In the genomic region with DNA sequence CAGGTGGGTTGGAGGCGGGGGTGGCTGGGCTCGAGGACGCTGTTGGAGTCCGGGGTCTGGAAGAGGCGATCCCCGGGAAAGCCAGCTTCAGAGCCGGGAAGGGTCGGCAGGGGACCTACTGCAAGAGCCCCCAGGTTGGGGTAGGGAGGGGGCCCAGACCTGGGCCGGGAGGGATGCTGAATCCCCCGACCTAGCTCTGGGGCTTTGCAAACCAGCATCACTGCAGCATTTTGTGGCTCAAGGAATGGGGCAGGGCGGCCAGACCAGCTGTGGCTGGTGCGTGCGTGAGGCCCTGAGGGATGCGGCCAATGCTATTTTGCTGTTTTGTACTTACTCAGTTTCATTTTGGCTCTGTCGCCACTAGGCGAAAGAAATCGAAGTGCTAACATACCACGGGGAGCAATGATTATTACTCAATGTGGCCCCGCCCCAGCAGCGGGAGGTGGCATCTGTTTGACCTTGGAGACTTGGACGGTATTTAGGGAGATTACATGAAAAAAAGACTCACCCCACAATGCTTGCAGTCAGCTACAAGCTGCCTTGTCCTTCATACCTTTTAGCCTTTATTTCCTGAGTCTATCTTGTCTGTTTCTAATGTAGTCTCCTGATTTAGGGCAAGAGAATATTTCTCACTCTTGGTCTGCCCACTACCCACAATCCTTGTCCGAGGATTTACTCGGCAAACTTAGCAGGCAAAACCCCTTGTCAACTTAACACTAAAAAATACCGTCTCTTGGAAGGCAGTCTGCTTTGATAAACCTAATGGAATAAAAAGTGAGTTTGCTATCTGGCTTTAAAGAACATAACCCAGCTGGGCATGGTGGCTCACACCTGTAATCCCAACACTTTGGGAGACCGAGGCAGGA, we compare ENCODE assay signal across 8 cellular contexts. TPM values are rescaled to one million over a fixed set of nuclear protein-coding genes. Genes with fewer than 3 reads are reported as not detected.
DNase-seq lines count a peak whose midpoint lies in the region; ATAC-seq lines count a peak whose summit lies in the region.

No MANE protein-coding gene starts in this region.

- H2BK12ac ChIP-seq in mesenchymal stem cell (ENCODE audit: low read length in 2 of 2) = peak overlapping the region; percentile 64 to 94

- peak overlapping the region; percentile 49 for H2AFZ ChIP-seq in mesenchymal stem cell (ENCODE audit: low read depth, low read length)

- intact Hi-C loops in activated CD4-positive, alpha-beta memory T cell treated with anti-CD3 and anti-CD28 coated beads for 36 hours (cut with micrococcal nuclease) = loop anchor here (1.0 to 5.0 kb wide), 10 partner anchors 15 to 440 kb away; a partner anchor contains a TSS

- POLR2A ChIA-PET in activated CD4-positive, alpha-beta memory T cell treated with anti-CD3 and anti-CD28 coated beads for 36 hours (lab: Charles Lee) = interaction anchor here (0.9 to 4.3 kb wide), 12 partner anchors 9 to 271 kb away, joined by 3 to 44 read pairs (median 4); a partner anchor contains a TSS

- peaks cover 16% of the 10 kb centered on the region for H3K4me1 ChIP-seq in effector memory CD4-positive, alpha-beta T cell (ENCODE audit: control insufficient read depth, insufficient read depth, low read length, poor library complexity, severe bottlenecking)
- peaks cover 13% of the 10 kb centered on the region for H3K4me1 ChIP-seq in mesenchymal stem cell (ENCODE audit: control insufficient read depth, insufficient read depth, low read depth, low read length)

- peak overlapping the region; percentile 76 for H3K4me3 Mint-ChIP-seq in activated CD4-positive, alpha-beta memory T cell treated with anti-CD3 and anti-CD28 coated beads for 36 hours

- peak overlapping the region; percentile 95 for H4K91ac ChIP-seq in mesenchymal stem cell (ENCODE audit: low read length)

- peak overlapping the region; percentile 96 for H3K18ac ChIP-seq in mesenchymal stem cell (ENCODE audit: low read depth in 1 of 2, low read length in 2 of 2)

- DNase-seq in CD1c-positive myeloid dendritic cell (ENCODE audit: extremely low spot score) (peak; percentile 85), GM19238 (ENCODE audit: insufficient read length, low spot score) (peak; percentile 78), NCI-H526 treated with DMSO at 0.1 percent for 48 hours (lab: John Stamatoyannopoulos, UW) (peak; percentile 46), mesenchymal stem cell (peak; percentile 94)
- peak; percentile 88 for DNase-seq in activated CD4-positive, alpha-beta memory T cell treated with anti-CD3 and anti-CD28 coated beads for 36 hours
- peak; percentile 41 to 61 (median 54) for DNase-seq in effector memory CD4-positive, alpha-beta T cell
- peak; percentile 43 for DNase-seq in stimulated activated CD8-positive, alpha-beta memory T cell treated with anti-CD3 and anti-CD28 coated beads, Interleukin-7, amount 100 ng/mL, for 24 hours (ENCODE audit: low read depth)

- no peaks in the 10 kb centered on the region for H3K36me3 ChIP-seq in effector memory CD4-positive, alpha-beta T cell (ENCODE audit: control insufficient read depth, insufficient read depth, low read length)
- H3K36me3 ChIP-seq in mesenchymal stem cell (ENCODE audit: control insufficient read depth in 1 of 2, insufficient read depth in 2 of 2, low read depth in 1 of 2, low read length in 2 of 2) = peaks cover 11 to 19% of the 10 kb centered on the region in 2 experiments

- no peaks in the 10 kb centered on the region for H3K9me3 Mint-ChIP-seq in activated CD4-positive, alpha-beta memory T cell treated with anti-CD3 and anti-CD28 coated beads for 36 hours

- peaks cover 25% of the 10 kb centered on the region for H3K4me1 Mint-ChIP-seq in activated CD4-positive, alpha-beta memory T cell treated with anti-CD3 and anti-CD28 coated beads for 36 hours (ENCODE audit: low read depth)

- H3K27me3 ChIP-seq in effector memory CD4-positive, alpha-beta T cell (replicated peaks; ENCODE audit: control insufficient read depth, insufficient read depth, low read length, poor library complexity, severe bottlenecking) = no peaks in the 10 kb centered on the region
- H3K27me3 ChIP-seq in mesenchymal stem cell (ENCODE audit: control insufficient read depth in 1 of 2, insufficient read depth in 1 of 2, low read length in 2 of 2) = no peaks in the 10 kb centered on the region

- peak overlapping the region; percentile 99 for H2BK15ac ChIP-seq in mesenchymal stem cell (ENCODE audit: low read depth, poor library complexity, severe bottlenecking)

- peak overlapping the region; percentile 97 for H2BK5ac ChIP-seq in mesenchymal stem cell (ENCODE audit: low read depth, low read length, poor library complexity, severe bottlenecking)

- H3K27ac ChIP-seq in effector memory CD4-positive, alpha-beta T cell (ENCODE audit: insufficient read depth, low read length, poor library complexity, severe bottlenecking) = peak overlapping the region; percentile 80
- peak overlapping the region; percentile 99 for H3K27ac ChIP-seq in mesenchymal stem cell (ENCODE audit: low read length, poor library complexity, severe bottlenecking)

- H3K23ac ChIP-seq in mesenchymal stem cell (ENCODE audit: low read length in 2 of 2) = peak overlapping the region in 1 of 2 experiments; percentile 91

- H3K27ac Mint-ChIP-seq in activated CD4-positive, alpha-beta memory T cell treated with anti-CD3 and anti-CD28 coated beads for 36 hours = peak overlapping the region; percentile 90

- peak overlapping the region in 1 of 2 experiments; percentile 86 for H3K14ac ChIP-seq in mesenchymal stem cell (ENCODE audit: low read length in 2 of 2)

- H3K27me3 Mint-ChIP-seq in activated CD4-positive, alpha-beta memory T cell treated with anti-CD3 and anti-CD28 coated beads for 36 hours = no peaks in the 10 kb centered on the region

- CTCF ChIA-PET in activated CD4-positive, alpha-beta memory T cell treated with anti-CD3 and anti-CD28 coated beads for 36 hours (lab: Charles Lee) = interaction anchor here (0.6 to 11.5 kb wide), 9 partner anchors 8 to 144 kb away, joined by 3 to 152 read pairs (median 4); a partner anchor contains a TSS

- no peaks in the 10 kb centered on the region for H3K9me3 ChIP-seq in effector memory CD4-positive, alpha-beta T cell (ENCODE audit: control insufficient read depth, low read length)
- no peaks in the 10 kb centered on the region for H3K9me3 ChIP-seq in mesenchymal stem cell (ENCODE audit: control insufficient read depth, low read length)

- 10% methylated on average over 25 of the region's 25 CpGs for WGBS in mesenchymal stem cell

- peak overlapping the region; percentile 98 for H2BK120ac ChIP-seq in mesenchymal stem cell (ENCODE audit: low read depth, low read length)

- peak; percentile 54 for ATAC-seq in HG03342 (IDR thresholded peaks at IDR 0.05; ENCODE audit: unreplicated experiment)

- H3K4me2 ChIP-seq in mesenchymal stem cell (ENCODE audit: low read length, poor library complexity, severe bottlenecking) = peak overlapping the region; percentile 91

- H3K4ac ChIP-seq in mesenchymal stem cell (ENCODE audit: low read depth in 1 of 2, low read length in 2 of 2) = peak overlapping the region; percentile 96 to 98

- peaks cover 5% of the 10 kb centered on the region for H3K79me1 ChIP-seq in mesenchymal stem cell (replicated peaks; ENCODE audit: low read length, poor library complexity, severe bottlenecking)

- peak overlapping the region; percentile 77 for H3K4me3 ChIP-seq in effector memory CD4-positive, alpha-beta T cell (ENCODE audit: insufficient read depth, low read depth, low read length, poor library complexity, severe bottlenecking)
- H3K4me3 ChIP-seq in mesenchymal stem cell (ENCODE audit: insufficient read depth in 1 of 2, low read depth in 1 of 2, low read length in 2 of 2) = peak overlapping the region; percentile 72 to 89

- H3K9ac ChIP-seq in mesenchymal stem cell (ENCODE audit: low read length) = peak overlapping the region; percentile 94

- H3K36me3 Mint-ChIP-seq in activated CD4-positive, alpha-beta memory T cell treated with anti-CD3 and anti-CD28 coated beads for 36 hours = peaks cover 3% of the 10 kb centered on the region

- H2AK5ac ChIP-seq in mesenchymal stem cell (ENCODE audit: low read length, severe bottlenecking) = peak overlapping the region; percentile 80

- H4K8ac ChIP-seq in mesenchymal stem cell (ENCODE audit: low read length) = peak overlapping the region; percentile 98

RNA-seq across cellular contexts. Expression of a gene that starts 16.2 kb away (rescaled TPM):
- 100 to 1,000 TPM; 119 to 127 TPM for total RNA-seq in activated CD4-positive, alpha-beta memory T cell treated with anti-CD3 and anti-CD28 coated beads for 36 hours
- 794 TPM for polyA plus RNA-seq in mesenchymal stem cell (2013, experiment 1 of 2)
- polyA plus RNA-seq in mesenchymal stem cell (2013, experiment 2 of 2) = 815 TPM

RNA-seq across cellular contexts. Expression of a gene that starts 40.1 kb away (rescaled TPM):
- 100 to 1,000 TPM; 127 TPM for total RNA-seq in activated CD4-positive, alpha-beta memory T cell treated with anti-CD3 and anti-CD28 coated beads for 36 hours
- 106 TPM for polyA plus RNA-seq in mesenchymal stem cell (2013, experiment 1 of 2)
- 107 TPM for polyA plus RNA-seq in mesenchymal stem cell (2013, experiment 2 of 2)

Comparison
In these comparisons a context has a peak if more than half of its experiments do, and no peak if none do; other contexts are left out.
1. Peak in every context shown above with its lines: DNase-seq, ATAC-seq, H3K4me3 ChIP-seq and H3K27ac ChIP-seq.
2. DNase-seq: peak in every context shown above with its lines; median percentile 94 in mesenchymal stem cell; 88 in activated CD4-positive, alpha-beta memory T cell treated with anti-CD3 and anti-CD28 coated beads for 36 hours; 85 in CD1c-positive myeloid dendritic cell; 78 in GM19238; 54 in effector memory CD4-positive, alpha-beta T cell; 46 in NCI-H526 treated with DMSO at 0.1 percent for 48 hours; 43 in stimulated activated CD8-positive, alpha-beta memory T cell treated with anti-CD3 and anti-CD28 coated beads, Interleukin-7, amount 100 ng/mL, for 24 hours.